In genomic region chr2:234500394-234501006, GRCh38 we compare ENCODE assay signal across 7 cellular contexts. TPM values are rescaled to one million over a fixed set of nuclear protein-coding genes. Genes with fewer than 3 reads are reported as not detected.
A peak's percentile ranks its signal among the peaks of the same experiment; 100 is the strongest.
DNase-seq lines count a peak whose midpoint lies in the region; ATAC-seq, FAIRE-seq and TF ChIP-seq lines count a peak whose summit lies in the region.

No MANE protein-coding gene starts in this region.

- peak; percentile 86 for TF ChIP-seq RAD21 in HepG2 (CRISPR knock-in tag; IDR thresholded peaks at IDR 0.05)

- WGBS in HepG2 (ENCODE audit: low lambda C conversion rate) = 3% methylated on average over 9 of the region's 9 CpGs

- no peaks in the 10 kb centered on the region for H3K9me3 ChIP-seq in HepG2 (ENCODE audit: low read length)

- H3K79me2 ChIP-seq in HepG2 (ENCODE audit: insufficient read depth, low read length) = no peaks in the 10 kb centered on the region

- H3K4me2 ChIP-seq in HepG2 (ENCODE audit: low read depth, low read length) = no peak overlapping the region

- BruUV-seq in HepG2 (replicated peaks; lab: Mats Ljungman, UMichigan) = no TSS peak

- no peak overlapping the region for H3K9ac ChIP-seq in HepG2 (ENCODE audit: insufficient read depth, low read depth, low read length)

- POLR2A ChIA-PET in HepG2 (lab: Yijun Ruan, JAX) = no interaction called here

- H4K20me1 ChIP-seq in HepG2 (ENCODE audit: insufficient read depth, low read length) = peaks cover 1% of the 10 kb centered on the region; the same call in 1 of the 2 replicates

- peaks cover 4% of the 10 kb centered on the region; the same call in 1 of the 2 replicates for H3K9me3 Mint-ChIP-seq in HFFc6
- H3K9me3 Mint-ChIP-seq in stimulated activated memory B cell treated with anti-CD40 and anti-IgM and Interleukin-4, amounts not matched to agents 10 μg/mL and 1 μg/mL and 100 μg/mL, for 72 hours = no peaks in the 10 kb centered on the region

- H3K27me3 ChIP-seq in HepG2 (ENCODE audit: control insufficient read depth in 1 of 2, insufficient read depth in 2 of 2, low read length in 2 of 2) = peaks cover 9 to 14% of the 10 kb centered on the region in 2 experiments

- intact Hi-C loops in HepG2 (cut with micrococcal nuclease; ENCODE audit: unreplicated experiment) = loop anchor here (1.0 to 2.0 kb wide), 3 partner anchors 211 to 524 kb away; no protein-coding TSS in a partner anchor

- no peak overlapping the region for H2AFZ ChIP-seq in HepG2 (ENCODE audit: low read length)

- DNase-seq in GM12891 (ENCODE audit: insufficient read length, low spot score) = no peak
- peak; percentile 48 for DNase-seq in HFFc6
- peak; percentile 57 for DNase-seq in NCI-H1436 treated with DMSO at 0.1 percent for 48 hours (lab: John Stamatoyannopoulos, UW)
- peak; percentile 75 for DNase-seq in central memory CD4-positive, alpha-beta T cell
- DNase-seq in HepG2 (ENCODE audit: low spot score) = peak; percentile 66

- peaks cover 7% of the 10 kb centered on the region for H3K4me1 ChIP-seq in HepG2 (ENCODE audit: insufficient read depth, low read length)

- H3K4me3 ChIP-seq in WI38 (ENCODE audit: low read depth, low read length) = no peak overlapping the region
- no peak overlapping the region for H3K4me3 ChIP-seq in HepG2 (replicated peaks in 1 of 3; ENCODE audit: insufficient read depth in 1 of 3, low read depth in 2 of 3, low read length in 3 of 3)

- peak; percentile 74 for TF ChIP-seq CTCF in HFFc6 (IDR thresholded peaks at IDR 0.05)
- peak; percentile 49 for TF ChIP-seq CTCF in WI38 (IDR thresholded peaks at IDR 0.05; ENCODE audit: low read depth, low read length)
- TF ChIP-seq CTCF in HepG2 (CRISPR knock-in tag; IDR thresholded peaks at IDR 0.05) = peak; percentile 81

- no peak overlapping the region for H3K4me3 Mint-ChIP-seq in HFFc6
- H3K4me3 Mint-ChIP-seq in stimulated activated memory B cell treated with anti-CD40 and anti-IgM and Interleukin-4, amounts not matched to agents 10 μg/mL and 1 μg/mL and 100 μg/mL, for 72 hours = no peak overlapping the region

- H3K27ac Mint-ChIP-seq in HFFc6 = no peak overlapping the region
- peak overlapping the region; percentile 14 for H3K27ac Mint-ChIP-seq in stimulated activated memory B cell treated with anti-CD40 and anti-IgM and Interleukin-4, amounts not matched to agents 10 μg/mL and 1 μg/mL and 100 μg/mL, for 72 hours

- TF ChIP-seq EP300 in HepG2 (IDR thresholded peaks at IDR 0.05; ENCODE audit: low read depth in 2 of 2, low read length in 2 of 2) (no peak), HepG2 (CRISPR knock-in tag; IDR thresholded peaks at IDR 0.05; ENCODE audit: borderline replicate concordance) (no peak)

- FAIRE-seq in GM12891 (lab: Jason Lieb, UNC) (peak; percentile 77), HepG2 (lab: Jason Lieb, UNC) (peak; percentile 72)

- ATAC-seq in HepG2 = peak; percentile 75
- ATAC-seq in stimulated activated memory B cell treated with anti-CD40 and anti-IgM and Interleukin-4, amounts not matched to agents 10 μg/mL and 1 μg/mL and 100 μg/mL, for 72 hours = peak; percentile 83

- TF ChIP-seq POLR2A in GM12891 (IDR thresholded peaks at IDR 0.05; ENCODE audit: low read depth, low read length) = no peak
- no peak for TF ChIP-seq POLR2A in HepG2 (IDR thresholded peaks at IDR 0.05; ENCODE audit: insufficient read depth in 1 of 2, low read depth in 2 of 2, low read length in 2 of 2)

- CTCF ChIA-PET in HepG2 (lab: Yijun Ruan, JAX; ENCODE audit: low intra/inter-chr PET ratio, low total read pairs) = interaction anchor here (0.7 to 2.7 kb wide), 3 partner anchors 211 to 524 kb away, joined by 4 to 25 read pairs (median 7); no protein-coding TSS in a partner anchor

- peaks cover 2% of the 10 kb centered on the region; the same call in 1 of the 2 replicates for H3K27me3 Mint-ChIP-seq in HFFc6 (ENCODE audit: insufficient read depth)
- peaks cover 33% of the 10 kb centered on the region for H3K27me3 Mint-ChIP-seq in stimulated activated memory B cell treated with anti-CD40 and anti-IgM and Interleukin-4, amounts not matched to agents 10 μg/mL and 1 μg/mL and 100 μg/mL, for 72 hours

- H3K36me3 ChIP-seq in HepG2 (replicated peaks in 1 of 2; ENCODE audit: control insufficient read depth in 1 of 2, insufficient read depth in 2 of 2, low read length in 2 of 2) = no peaks in the 10 kb centered on the region

- H3K27ac ChIP-seq in HepG2 (ENCODE audit: extremely low read length, insufficient read depth, low read length) = no peak overlapping the region

- H3K4me1 Mint-ChIP-seq in HFFc6 (ENCODE audit: low read depth) = peaks cover 24% of the 10 kb centered on the region
- H3K4me1 Mint-ChIP-seq in stimulated activated memory B cell treated with anti-CD40 and anti-IgM and Interleukin-4, amounts not matched to agents 10 μg/mL and 1 μg/mL and 100 μg/mL, for 72 hours = peaks cover 18% of the 10 kb centered on the region

- peaks cover 6% of the 10 kb centered on the region for H3K36me3 Mint-ChIP-seq in HFFc6 (ENCODE audit: low read depth)
- H3K36me3 Mint-ChIP-seq in stimulated activated memory B cell treated with anti-CD40 and anti-IgM and Interleukin-4, amounts not matched to agents 10 μg/mL and 1 μg/mL and 100 μg/mL, for 72 hours = no peaks in the 10 kb centered on the region

- in situ Hi-C loops in HepG2 (cut with HindIII; ENCODE audit: extremely low pct_ligation_motif_present, low pct_unique_long_range_greater_than_20kb) = no loop called here

TF ChIP-seq in GM12891, 5 proteins besides CTCF, POLR2A, EP300 and RAD21:
- no peak for TF ChIP-seq SPI1 (IDR thresholded peaks at IDR 0.05; ENCODE audit: low read depth, low read length)
- TF ChIP-seq POU2F2 (IDR thresholded peaks at IDR 0.05; ENCODE audit: low read depth, low read length) = peak; percentile 93
- TF ChIP-seq PAX5 (IDR thresholded peaks at IDR 0.05; ENCODE audit: insufficient read depth, low read length, severe bottlenecking) = peak; percentile 94
- no peak for TF ChIP-seq POLR2AphosphoS5 (IDR thresholded peaks at IDR 0.05; ENCODE audit: low read depth, low read length)
- no peak for TF ChIP-seq TAF1 (IDR thresholded peaks at IDR 0.05; ENCODE audit: low read depth, low read length)

TF ChIP-seq in HepG2, 621 proteins besides CTCF, POLR2A, EP300 and RAD21:
- TF ChIP-seq STAG1 (CRISPR knock-in tag; IDR thresholded peaks at IDR 0.05) = peak; percentile 93
- TF ChIP-seq ZNF414 (CRISPR knock-in tag; IDR thresholded peaks at IDR 0.05) = 0 out of 2 replicates have a peak, but pooled peaks have one; percentile 28
- no peak for TF ChIP-seq MTF1 (CRISPR knock-in tag; IDR thresholded peaks at IDR 0.05)
- no peak for TF ChIP-seq LCORL (IDR thresholded peaks at IDR 0.05)
- 0 out of 2 replicates have a peak, but pooled peaks have one; percentile 18 for TF ChIP-seq LCORL (CRISPR knock-in tag; IDR thresholded peaks at IDR 0.05)
- peak; percentile 84 for TF ChIP-seq SMC3 (IDR thresholded peaks at IDR 0.05; ENCODE audit: low read length)

RNA-seq across cellular contexts. Expression of gene ARL4C, which starts 3.6 kb away (rescaled TPM):
- polyA plus RNA-seq in GM12891 (2012; ENCODE audit: low read depth, missing spikeins) = 5.1 TPM
- 1 to 10 TPM; 3.6 to 6.5 (median 6.0) TPM for total RNA-seq in HFFc6 (2021; fragmentation: NEBNext Ultra II Directional; extraction: Animal tissue kit (Norgen Biotek cat#: 25700))
- total RNA-seq in HepG2 (2016; rRNA removed; fragmentation: Illumina TruSeq; extraction: Trizol) = 0.15 and 0.21 TPM in 2 replicates
- not detected in 2 replicates for total RNA-seq in HepG2 (2016; cell fraction: cytosol; rRNA removed; fragmentation: Illumina TruSeq; extraction: Trizol; ENCODE audit: low read depth)
- total RNA-seq in HepG2 (2016; cell fraction: insoluble cytoplasmic fraction; rRNA removed; fragmentation: Illumina TruSeq; extraction: Trizol) = 0.12 and 0.15 TPM in 2 replicates
- 0.14 and 0.15 TPM in 2 replicates for total RNA-seq in HepG2 (2016; cell fraction: membrane; rRNA removed; fragmentation: Illumina TruSeq; extraction: Trizol)
- 0.16 and 0.25 TPM in 2 replicates for total RNA-seq in HepG2 (2016; cell fraction: nucleus; rRNA removed; fragmentation: Illumina TruSeq; extraction: Trizol)
- 0.07 and 0.08 TPM in 2 replicates for polyA plus RNA-seq in HepG2 (2011; rRNA removed)
- 0.05 and 0.09 TPM in 2 replicates for polyA plus RNA-seq in HepG2 (2011; cell fraction: cytosol; rRNA removed)
- 0.06 and 0.14 TPM in 2 replicates for polyA plus RNA-seq in HepG2 (2011; cell fraction: nucleus; rRNA removed)
- polyA plus RNA-seq in HepG2 (2012) = 0.05 TPM in 1 of 2 replicates, not detected in the other
- polyA plus RNA-seq in HepG2 (2016; cell fraction: cytosol; fragmentation: Illumina TruSeq; extraction: Trizol; ENCODE audit: low read depth) = 0.03 and 0.06 TPM in 2 replicates
- 0.19 and 0.28 TPM in 2 replicates for polyA plus RNA-seq in HepG2 (2016; cell fraction: insoluble cytoplasmic fraction; fragmentation: Illumina TruSeq; extraction: Trizol; ENCODE audit: low read depth)
- polyA plus RNA-seq in HepG2 (2016; cell fraction: membrane; fragmentation: Illumina TruSeq; extraction: Trizol; ENCODE audit: low read depth) = 0.09 and 0.15 TPM in 2 replicates
- 0.21 and 0.36 TPM in 2 replicates for polyA plus RNA-seq in HepG2 (2016; cell fraction: nucleus; fragmentation: Illumina TruSeq; extraction: Trizol; ENCODE audit: insufficient read depth, low read depth)
- polyA minus RNA-seq in HepG2 (2011; rRNA and poly(A)+ RNA removed; ENCODE audit: low replicate concordance) = not detected in 2 replicates
- not detected in 2 replicates for polyA minus RNA-seq in HepG2 (2011; cell fraction: cytosol; rRNA and poly(A)+ RNA removed)
- polyA minus RNA-seq in HepG2 (2011; cell fraction: nucleus; rRNA and poly(A)+ RNA removed) = not detected in 2 replicates
